Comparison of ENCODE assay signal across 8 cellular contexts in genomic region chr1:175154595-175155472, GRCh38. TPM values are rescaled to one million over a fixed set of nuclear protein-coding genes. Genes with fewer than 3 reads are reported as not detected.
A peak's percentile ranks its signal among the peaks of the same experiment; 100 is the strongest.
DNase-seq lines count a peak whose midpoint lies in the region; ATAC-seq and TF ChIP-seq lines count a peak whose summit lies in the region.

No MANE protein-coding gene starts in this region.

- no peak overlapping the region for H2AFZ ChIP-seq in HCT116 (ENCODE audit: low read depth, low read length, poor library complexity, severe bottlenecking)

- peaks cover 0 to 15% of the 10 kb centered on the region in 2 experiments; a peak in 2 of 4 replicates for H3K4me1 ChIP-seq in HCT116 (ENCODE audit: control insufficient read depth in 1 of 2, insufficient read depth in 2 of 2, low read length in 2 of 2)
- H3K4me1 ChIP-seq in right lobe of liver = peaks cover 0 to 12% (median 6%) of the 10 kb centered on the region in 4 donors

- no peak overlapping the region for H3K4me3 Mint-ChIP-seq in Calu3 (ENCODE audit: low read depth, unreplicated experiment)

- no peaks in the 10 kb centered on the region for H3K9me3 ChIP-seq in HCT116 (ENCODE audit: control insufficient read depth in 1 of 2, insufficient read depth in 1 of 2, low read depth in 1 of 2, low read length in 2 of 2)
- no peaks in the 10 kb centered on the region for H3K9me3 ChIP-seq in right lobe of liver

- peaks cover 21% of the 10 kb centered on the region for H3K4me1 Mint-ChIP-seq in Calu3 (ENCODE audit: low read depth, unreplicated experiment)

- CTCF ChIA-PET in Calu3 (lab: Charles Lee) (interaction anchor here (1.0 to 2.0 kb wide), 10 partner anchors 9 to 222 kb away, joined by 4 to 37 read pairs (median 6); no protein-coding TSS in a partner anchor), HCT116 (lab: Charles Lee) (interaction anchor here (0.6 to 6.0 kb wide), 28 partner anchors 9 to 1692 kb away, joined by 3 to 140 read pairs (median 4); no protein-coding TSS in a partner anchor)

- no peak overlapping the region for H3K9ac ChIP-seq in HCT116 (ENCODE audit: low read length)

- H3K27me3 Mint-ChIP-seq in Calu3 (ENCODE audit: unreplicated experiment) = peaks cover 45% of the 10 kb centered on the region

- POLR2A ChIA-PET in HCT116 (lab: Charles Lee) = interaction anchor here (1.3 kb wide), 2 partner anchors 15 to 125 kb away, joined by 3 to 4 read pairs; no protein-coding TSS in a partner anchor

- RAD21 ChIA-PET in HCT116 (lab: Charles Lee; ENCODE audit: low non-redundant PET in 1 of 2, low total read pairs in 2 of 2, uncharacterized antibody in 2 of 2, unreplicated experiment in 2 of 2) = interaction anchor here (1.3 to 2.2 kb wide), 4 partner anchors 9 to 166 kb away, joined by 4 to 15 read pairs (median 8); no protein-coding TSS in a partner anchor

- peaks cover 5% of the 10 kb centered on the region for H3K36me3 Mint-ChIP-seq in Calu3 (ENCODE audit: insufficient read depth, unreplicated experiment)

- ATAC-seq in HCT116 (peak; percentile 65), right lobe of liver (peak; percentile 72 to 84 (median 74))

- H4K20me1 ChIP-seq in HCT116 (ENCODE audit: insufficient read depth) = no peaks in the 10 kb centered on the region

- H3K27ac Mint-ChIP-seq in Calu3 (ENCODE audit: unreplicated experiment) = no peak overlapping the region

- BruUV-seq in Calu3 (replicated peaks; lab: Mats Ljungman, UMichigan) (no TSS peak), HCT116 (replicated peaks; lab: Mats Ljungman, UMichigan) (no TSS peak)

- H3K9me3 Mint-ChIP-seq in Calu3 (ENCODE audit: low read depth, unreplicated experiment) = no peaks in the 10 kb centered on the region

- intact Hi-C loops in Calu3 (cut with micrococcal nuclease; ENCODE audit: unreplicated experiment) = loop anchor here (1.0 to 5.0 kb wide), 4 partner anchors 15 to 917 kb away; partner anchors contain the start of gene KIAA0040
- intact Hi-C loops in HCT116 (cut with micrococcal nuclease) = loop anchor here (1.0 to 5.0 kb wide), 7 partner anchors 66 to 1537 kb away; partner anchors contain the start of gene TNR
- intact Hi-C loops in right lobe of liver (cut with DNase I) = loop anchor here in 1 of 2 donors (5.0 kb wide), 1 partner anchor 167 kb away; no protein-coding TSS in a partner anchor

- H3K4me3 ChIP-seq in HCT116 (replicated peaks in 1 of 2; ENCODE audit: low read depth in 1 of 2, low read length in 2 of 2) (no peak overlapping the region), right lobe of liver (no peak overlapping the region)

- DNase-seq in Calu3 (peak; percentile 85), HCT116 (ENCODE audit: low read depth, low spot score) (peak; percentile 56), NCI-H2227 treated with DMSO at 0.1 percent for 48 hours (lab: John Stamatoyannopoulos, UW) (peak; percentile 37), cerebellar cortex (ENCODE audit: low spot score) (peak; percentile 72), right lobe of liver (peak; percentile 73 to 78 (median 77)), OCI-M2 (lab: John Stamatoyannopoulos, UW; ENCODE audit: unreplicated experiment) (no peak)
- peak; percentile 76 for DNase-seq in activated CD4-positive, CD25-positive, alpha-beta regulatory T cell treated with anti-CD3 and anti-CD28 coated beads, Interleukin-2, amount 50 U/mL, for 72 hours
- peak; percentile 5 for DNase-seq in stimulated activated CD8-positive, alpha-beta memory T cell treated with anti-CD3 and anti-CD28 coated beads, Interleukin-12 subunit alpha, Interleukin-12 subunit beta, amount 100 ng/mL, for 24 hours (ENCODE audit: extremely low read depth)

- peak; percentile 97 for TF ChIP-seq RAD21 in HCT116 (IDR thresholded peaks at IDR 0.05; ENCODE audit: low read depth)

- no peak overlapping the region for H3K4me2 ChIP-seq in HCT116 (ENCODE audit: low read length)

- H3K9me2 ChIP-seq in HCT116 (ENCODE audit: insufficient read depth) = no peaks in the 10 kb centered on the region

- no peak overlapping the region for H3K27ac ChIP-seq in HCT116 (ENCODE audit: low read depth, low read length)
- H3K27ac ChIP-seq in right lobe of liver = no peak overlapping the region

- TF ChIP-seq POLR2A in HCT116 (IDR thresholded peaks at IDR 0.05; ENCODE audit: borderline replicate concordance, extremely low read depth, insufficient read depth, insufficient read length) = no peak
- no peak for TF ChIP-seq POLR2A in right lobe of liver (IDR thresholded peaks at IDR 0.05)

- TF ChIP-seq CTCF in Calu3 (IDR thresholded peaks at IDR 0.05; ENCODE audit: unreplicated experiment) (peak; percentile 85), HCT116 (IDR thresholded peaks at IDR 0.05 in 2 of 3, conservative IDR thresholded peaks at IDR 0.05 in 1 of 3; ENCODE audit: borderline replicate concordance in 1 of 3, insufficient read depth in 1 of 3, low read depth in 2 of 3, low read length in 2 of 3) (peak; percentile 83 to 95 (median 93)), right lobe of liver (IDR thresholded peaks at IDR 0.05) (peak; percentile 84 to 96 (median 94))

- H3K36me3 ChIP-seq in HCT116 (ENCODE audit: control insufficient read depth in 1 of 2, insufficient read depth in 2 of 2, low read length in 2 of 2) = peaks cover 4 to 5% of the 10 kb centered on the region in 2 experiments; a peak in 2 of 4 replicates
- H3K36me3 ChIP-seq in right lobe of liver = no peaks in the 10 kb centered on the region

- WGBS in right lobe of liver (ENCODE audit: insufficient coverage, low coverage, low lambda C conversion rate, missing lambda C conversion rate) = 21% methylated on average over 11 of the region's 11 CpGs

- H3K27me3 ChIP-seq in HCT116 (ENCODE audit: insufficient read depth, low read length) (peaks cover 9% of the 10 kb centered on the region), right lobe of liver (no peaks in the 10 kb centered on the region)

- H3K79me2 ChIP-seq in HCT116 (ENCODE audit: insufficient read depth, low read length) = no peaks in the 10 kb centered on the region

TF ChIP-seq in HCT116, 20 proteins besides CTCF, POLR2A, EP300 and RAD21:
- no peak for TF ChIP-seq TCF7L2 (IDR thresholded peaks at IDR 0.05; ENCODE audit: borderline replicate concordance, extremely low read depth, insufficient read depth, insufficient read length)
- no peak for TF ChIP-seq JUND (IDR thresholded peaks at IDR 0.05)
- no peak for TF ChIP-seq ZBTB33 (IDR thresholded peaks at IDR 0.05; ENCODE audit: extremely low read depth, insufficient replicate concordance, low read length)
- TF ChIP-seq, protein P1, sequence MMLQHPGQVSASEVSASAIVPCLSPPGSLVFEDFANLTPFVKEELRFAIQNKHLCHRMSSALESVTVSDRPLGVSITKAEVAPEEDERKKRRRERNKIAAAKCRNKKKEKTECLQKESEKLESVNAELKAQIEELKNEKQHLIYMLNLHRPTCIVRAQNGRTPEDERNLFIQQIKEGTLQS (IDR thresholded peaks at IDR 0.05) = no peak
- no peak for TF ChIP-seq SRF (IDR thresholded peaks at IDR 0.05; ENCODE audit: low read depth)
- no peak for TF ChIP-seq EGR1 (IDR thresholded peaks at IDR 0.05; ENCODE audit: low read depth)
- no peak for TF ChIP-seq CEBPB (IDR thresholded peaks at IDR 0.05; ENCODE audit: low read depth)
- TF ChIP-seq REST (IDR thresholded peaks at IDR 0.05; ENCODE audit: low read depth) = no peak
- TF ChIP-seq ZNF274 (IDR thresholded peaks at IDR 0.05; ENCODE audit: low read depth, low read length) = no peak
- no peak for TF ChIP-seq POLR2AphosphoS5 (IDR thresholded peaks at IDR 0.05; ENCODE audit: low read depth, low read length)
TF ChIP-seq in HCT116: peak in this region for 0.

RNA-seq across cellular contexts. Expression of gene KIAA0040, which starts 37.7 kb away (rescaled TPM):
- total RNA-seq in Calu3 (2022) (24.3 and 33.4 TPM in 2 replicates), HCT116 (2021; ENCODE audit: unreplicated experiment) (32.4 TPM), right lobe of liver (10 to 100 TPM in 1 of 6 experiments, 1 to 10 TPM in 5; 4.6 to 13.5 (median 5.3) TPM)
- 37.3 and 44.7 TPM in 2 replicates for polyA plus RNA-seq in HCT116 (2012)
